23 cellular contexts compared by ENCODE assay signal in genomic region chr11:4074266-4074665, GRCh38.
"Had no signal": no experiment of that assay in that cellular context is flagged by ENCODE, and none has a peak within 500 bp of the region (broad histone marks: within the 10 kb centered on the region; RNA-seq: fewer than 3 reads in every experiment).

No MANE protein-coding gene starts in this region.

- H3K9me3 Mint-ChIP-seq: neural progenitor cell, T-cell had no signal

- H3K9ac ChIP-seq: neural progenitor cell had no signal

- H3K27ac Mint-ChIP-seq: activated CD8-positive, alpha-beta memory T cell treated with anti-CD3 and anti-CD28 coated beads, Interleukin-2, amount 10 ng/mL, durations not matched to agents 7 days and 5 days; neural progenitor cell; T-cell had no signal

- H3K4me1 ChIP-seq: testis had no signal

- H3K9me3 ChIP-seq: heart left ventricle, ovary, stomach, testis, upper lobe of left lung had no signal

- H3K4me3 ChIP-seq: heart left ventricle, lung, neural progenitor cell, ovary, stomach, testis, upper lobe of left lung had no signal

- ATAC-seq: activated CD8-positive, alpha-beta memory T cell treated with anti-CD3 and anti-CD28 coated beads, Interleukin-2, amount 10 ng/mL, durations not matched to agents 7 days and 5 days; left colon; T-cell had no signal

- H3K36me3 ChIP-seq: neural progenitor cell, ovary had no signal

- H3K27me3 ChIP-seq: heart left ventricle, neural progenitor cell, ovary, stomach, testis, upper lobe of left lung had no signal

- H3K27ac ChIP-seq: heart left ventricle, neural progenitor cell, ovary, stomach, testis, upper lobe of left lung, VCaP had no signal

- DNase-seq: activated CD4-positive, alpha-beta T cell treated with anti-CD3 and anti-CD28 coated beads for 1 hour; activated CD4-positive, alpha-beta T cell treated with anti-CD3 and anti-CD28 coated beads, Interleukin-2, amount 50 U/mL, for 4 hours; activated CD8-positive, alpha-beta memory T cell treated with anti-CD3 and anti-CD28 coated beads, Interleukin-2, amount 10 ng/mL, durations not matched to agents 7 days and 5 days; activated gamma-delta T cell; activated T-cell treated with anti-CD3 and anti-CD28 coated beads, Interleukin-2, amount 50 U/mL, for 1 hour; central memory CD4-positive, alpha-beta T cell; cortex of kidney; effector CD4-positive, alpha-beta T cell; heart left ventricle; left colon; ovary; stimulated activated CD4-positive, alpha-beta T cell treated with anti-CD3 and anti-CD28 coated beads, Interleukin-12 subunit alpha, Interleukin-12 subunit beta, amount 100 ng/mL, for 4 hours; stimulated activated CD4-positive, alpha-beta T cell treated with anti-CD3 and anti-CD28 coated beads, Interleukin-2, amount 100 ng/mL, for 24 hours; stomach; T-cell; T1000; testis; upper lobe of left lung had no signal

- H3K36me3 Mint-ChIP-seq: neural progenitor cell had no signal

- H3K27me3 Mint-ChIP-seq: activated CD8-positive, alpha-beta memory T cell treated with anti-CD3 and anti-CD28 coated beads, Interleukin-2, amount 10 ng/mL, durations not matched to agents 7 days and 5 days; T-cell had no signal

- H3K4me3 Mint-ChIP-seq: activated CD8-positive, alpha-beta memory T cell treated with anti-CD3 and anti-CD28 coated beads, Interleukin-2, amount 10 ng/mL, durations not matched to agents 7 days and 5 days; neural progenitor cell; T-cell had no signal

- FAIRE-seq: frontal cortex, islet of Langerhans had no signal
